21 cellular contexts compared by ENCODE assay signal in genomic region chr9:83569326-83569725, GRCh38. TPM values are rescaled to one million over a fixed set of nuclear protein-coding genes. Genes with fewer than 3 reads are reported as not detected.
A peak's percentile ranks its signal among the peaks of the same experiment; 100 is the strongest.
DNase-seq lines count a peak whose midpoint lies in the region; ATAC-seq, FAIRE-seq and TF ChIP-seq lines count a peak whose summit lies in the region.
"Had no signal": no experiment of that assay in that cellular context is flagged by ENCODE, and none has a peak within 500 bp of the region (broad histone marks: within the 10 kb centered on the region; RNA-seq: fewer than 3 reads in every experiment).

No MANE protein-coding gene starts in this region.

- no peaks in the 10 kb centered on the region for H4K20me1 ChIP-seq in PC-9 (ENCODE audit: insufficient read depth)

- peak; percentile 38 for DNase-seq in KBM-7
- no peak for DNase-seq in PC-9
- DNase-seq in midbrain (lab: John Stamatoyannopoulos, UW) = peak; percentile 9
- DNase-seq in H54 (ENCODE audit: insufficient read length, low spot score) = no peak
- DNase-seq in iPS-NIHi11 (ENCODE audit: low spot score) = no peak
- DNase-seq: activated naive CD4-positive, alpha-beta T cell treated with anti-CD3 and anti-CD28 coated beads for 36 hours; activated T-cell treated with anti-CD3 and anti-CD28 coated beads for 4 hours; Caco-2; caudate nucleus; kidney glomerular epithelial cell; NCI-H1417 treated with DMSO at 0.1 percent for 48 hours; NCI-H69; psoas muscle; spleen; stimulated activated CD4-positive, alpha-beta T cell treated with anti-CD3 and anti-CD28 coated beads, Interleukin-4, amount 100 ng/mL, for 4 hours had no signal

- CTCF ChIA-PET in PC-9 (lab: Charles Lee) = no interaction called here

- no peak for TF ChIP-seq CTCF in PC-9 (conservative IDR thresholded peaks at IDR 0.05)

- no peaks in the 10 kb centered on the region for H3K9me2 ChIP-seq in PC-9 (ENCODE audit: insufficient read depth)

- no peaks in the 10 kb centered on the region for H3K79me2 ChIP-seq in PC-9 (ENCODE audit: low read depth)

- intact Hi-C loops in PC-9 (cut with micrococcal nuclease; ENCODE audit: unreplicated experiment) = no loop called here

- no peaks in the 10 kb centered on the region for H3K9me3 ChIP-seq in PC-9 (ENCODE audit: insufficient read depth, low read depth)
- H3K9me3 ChIP-seq: Caco-2, psoas muscle had no signal

- FAIRE-seq in H54 (lab: Jason Lieb, UNC) = no peak
- FAIRE-seq: frontal cortex, RCC 7860 had no signal

- POLR2A ChIA-PET in PC-9 (lab: Charles Lee; ENCODE audit: unreplicated experiment) = interaction anchor here (0.7 kb wide), 1 partner anchor 46 kb away, joined by 9 read pairs; no protein-coding TSS in a partner anchor

- H3K4me1 ChIP-seq in PC-9 (replicated peaks; ENCODE audit: insufficient read depth) = peaks cover 25% of the 10 kb centered on the region
- H3K4me1 ChIP-seq: Caco-2 had no signal

- H3K27me3 ChIP-seq in PC-9 (ENCODE audit: insufficient read depth, low read depth) = no peaks in the 10 kb centered on the region
- H3K27me3 ChIP-seq: spleen had no signal

- BruUV-seq in PC-9 (replicated peaks; lab: Mats Ljungman, UMichigan) = no TSS peak

- no peak overlapping the region for H2AFZ ChIP-seq in PC-9

- no peak overlapping the region for H3K4me2 ChIP-seq in PC-9

- TF ChIP-seq POLR2A in H54 (IDR thresholded peaks at IDR 0.05; ENCODE audit: low read depth, low read length) = no peak

- in situ Hi-C loops in KBM-7 (cut with MboI; ENCODE audit: low pct_unique_long_range_greater_than_20kb, low sequenced_read_pairs) = no loop called here

- ATAC-seq in GM18519 (IDR thresholded peaks at IDR 0.05; ENCODE audit: low FRiP score, unreplicated experiment) (peak; percentile 56), HG03460 (IDR thresholded peaks at IDR 0.05; ENCODE audit: unreplicated experiment) (no peak), GM21381 (IDR thresholded peaks at IDR 0.05; ENCODE audit: unreplicated experiment) (no peak)
- ATAC-seq: HCT116, psoas muscle had no signal

- H3K4me3 ChIP-seq in PC-9 = no peak overlapping the region
- H3K4me3 ChIP-seq: psoas muscle, spleen had no signal

- no peaks in the 10 kb centered on the region for H3K36me3 ChIP-seq in PC-9 (ENCODE audit: low read depth)
- H3K36me3 ChIP-seq: spleen had no signal

- H3F3A ChIP-seq in PC-9 (ENCODE audit: insufficient read depth, low read depth) = peaks cover 7% of the 10 kb centered on the region; the same call in 1 of the 2 replicates

- H3K27ac ChIP-seq in PC-9 = peak overlapping the region; percentile 67; the same call in 1 of the 2 replicates
- H3K27ac ChIP-seq: psoas muscle had no signal

RNA-seq across cellular contexts. Expression of gene FRMD3, which starts 31.1 kb away (rescaled TPM):
- total RNA-seq in PC-9 (2021) = 1.4 and 1.9 TPM in 2 replicates
- total RNA-seq: Caco-2 had no signal

RNA-seq across cellular contexts. Expression of gene IDNK, which starts 53.6 kb away (rescaled TPM):
- total RNA-seq in PC-9 (2021) = 1.7 and 4.6 TPM in 2 replicates

Comparison
In these comparisons a context has a peak if more than half of its experiments do, and no peak if none do; other contexts are left out.
1. DNase-seq: peak in KBM-7 (single experiment) and midbrain (single experiment); none in PC-9 (0 of 2), H54 (single experiment) and iPS-NIHi11 (single experiment).